ENCODE assay signal across 11 cellular contexts in genomic region chr15:83053151-83053550, GRCh38. TPM values are rescaled to one million over a fixed set of nuclear protein-coding genes. Genes with fewer than 3 reads are reported as not detected.
DNase-seq lines count a peak whose midpoint lies in the region; ATAC-seq and TF ChIP-seq lines count a peak whose summit lies in the region.
"Had no signal": no experiment of that assay in that cellular context is flagged by ENCODE, and none has a peak within 500 bp of the region (broad histone marks: within the 10 kb centered on the region; RNA-seq: fewer than 3 reads in every experiment).

No MANE protein-coding gene starts in this region.

- POLR2A ChIA-PET in SK-N-SH (lab: Yijun Ruan, JAX): no interaction called here

- H3F3A ChIP-seq in SK-N-SH (replicated peaks; ENCODE audit: insufficient read depth): no peaks in the 10 kb centered on the region

- H3K9ac ChIP-seq in SK-N-SH (no peak overlapping the region), skeletal muscle tissue (ENCODE audit: low read depth in 1 of 3, low read length in 3 of 3) (no peak overlapping the region)

- H3K79me2 ChIP-seq in SK-N-SH (ENCODE audit: insufficient read depth): peaks cover 70% of the 10 kb centered on the region

- H3K4me2 ChIP-seq in SK-N-SH: no peak overlapping the region

- H3K36me3 ChIP-seq in SK-N-SH (replicated peaks in 1 of 2; ENCODE audit: control insufficient read depth in 1 of 2, insufficient read depth in 2 of 2, low read length in 1 of 2) (peaks cover 39 to 48% of the 10 kb centered on the region in 2 experiments), skeletal muscle tissue (ENCODE audit: control insufficient read depth in 3 of 3, insufficient read depth in 3 of 3, low read length in 3 of 3) (peaks cover 9 to 28% (median 10%) of the 10 kb centered on the region in 3 donors)

- DNase-seq in HCEC 1CT: peak; percentile 83
- no peak for DNase-seq in SK-N-SH
- DNase-seq in foreskin fibroblast: peak; percentile 72 to 85
- DNase-seq in T-helper 1 cell: no peak
- DNase-seq in cerebellar nuclear complex (lab: John Stamatoyannopoulos, UW): no peak
- DNase-seq in D341Med (ENCODE audit: low spot score): no peak
- DNase-seq: activated CD4-positive, alpha-beta T cell treated with anti-CD3 and anti-CD28 coated beads, Interleukin-2, amount 50 U/mL, for 48 hours; amniotic stem cell had no signal

- H2AFZ ChIP-seq in SK-N-SH (ENCODE audit: low read depth): no peak overlapping the region

- no peak for TF ChIP-seq RAD21 in SK-N-SH (IDR thresholded peaks at IDR 0.05; ENCODE audit: low read length)

- peaks cover 26% of the 10 kb centered on the region for H4K20me1 ChIP-seq in SK-N-SH (ENCODE audit: insufficient read depth)

- H3K4me3 ChIP-seq in SK-N-SH (ENCODE audit: low read depth in 2 of 2, low read length in 1 of 2): no peak overlapping the region
- H3K4me3 ChIP-seq in foreskin fibroblast (ENCODE audit: low read depth in 1 of 2, low read length in 2 of 2): no peak overlapping the region
- H3K4me3 ChIP-seq in skeletal muscle tissue (ENCODE audit: low read length in 3 of 3): no peak overlapping the region

- no peaks in the 10 kb centered on the region for H3K9me2 ChIP-seq in SK-N-SH

- H3K27ac ChIP-seq in SK-N-SH (ENCODE audit: low read depth in 2 of 2, low read length in 1 of 2) (peak overlapping the region in 1 of 2 experiments; percentile 27; a peak in 1 of 4 replicates), skeletal muscle tissue (ENCODE audit: low read depth, low read length) (peak overlapping the region; percentile 52)

- H3K4me1 ChIP-seq in SK-N-SH (ENCODE audit: control insufficient read depth in 1 of 2, insufficient read depth in 2 of 2, low read depth in 1 of 2, low read length in 1 of 2) (peaks cover 4 to 5% of the 10 kb centered on the region in 2 experiments; a peak in 2 of 4 replicates), skeletal muscle tissue (ENCODE audit: control insufficient read depth in 3 of 3, insufficient read depth in 3 of 3, low read length in 3 of 3) (peaks cover 8 to 15% (median 10%) of the 10 kb centered on the region in 3 donors)

- no peaks in the 10 kb centered on the region for H3K9me3 ChIP-seq in SK-N-SH
- H3K9me3 ChIP-seq in skeletal muscle tissue (ENCODE audit: control insufficient read depth in 3 of 3, low read length in 3 of 3): no peaks in the 10 kb centered on the region

- no peak for ATAC-seq in activated CD4-positive, CD25-positive, alpha-beta regulatory T cell treated with anti-CD3 and anti-CD28 coated beads, Interleukin-2, amount 50 U/mL, for 24 hours
- ATAC-seq: Right ventricle myocardium inferior had no signal

- no peak for TF ChIP-seq EP300 in SK-N-SH (IDR thresholded peaks at IDR 0.05; ENCODE audit: borderline replicate concordance in 1 of 2, low read depth in 1 of 2, low read length in 1 of 2)

- H3K27me3 ChIP-seq in SK-N-SH (ENCODE audit: insufficient read depth) (no peaks in the 10 kb centered on the region), skeletal muscle tissue (ENCODE audit: control insufficient read depth in 3 of 3, insufficient read depth in 3 of 3, low read length in 3 of 3) (no peaks in the 10 kb centered on the region)

- CTCF ChIA-PET in SK-N-SH (lab: Yijun Ruan, JAX): no interaction called here

- no peak for TF ChIP-seq CTCF in SK-N-SH (IDR thresholded peaks at IDR 0.05)
- no peak for TF ChIP-seq CTCF in foreskin fibroblast (IDR thresholded peaks at IDR 0.05; ENCODE audit: low read depth, low read length)

TF ChIP-seq in SK-N-SH, 30 proteins besides CTCF, POLR2A, EP300 and RAD21:
- TF ChIP-seq GATA2 (CRISPR knock-in tag; IDR thresholded peaks at IDR 0.05) (no peak), MAX (IDR thresholded peaks at IDR 0.05; ENCODE audit: low read depth) (no peak), JUND (IDR thresholded peaks at IDR 0.05) (peak; percentile 23; the same call in 1 of the 2 replicates)

RNA-seq across cellular contexts. Expression of gene BTBD1, which starts 13.9 kb away (rescaled TPM):
- polyA plus RNA-seq in SK-N-SH (2012; rRNA removed): 34.4 and 42.5 TPM in 2 replicates
- 51.2 and 56.5 TPM in 2 replicates for polyA plus RNA-seq in SK-N-SH (2012; cell fraction: cytosol; rRNA removed)
- 15.6 and 26.7 TPM in 2 replicates for polyA plus RNA-seq in SK-N-SH (2012; cell fraction: nucleus; rRNA removed)
- total RNA-seq in skeletal muscle tissue: 99.7 TPM

RNA-seq across cellular contexts. Expression of gene C15orf40, which starts 41.7 kb away (rescaled TPM):
- 44.1 and 46.6 TPM in 2 replicates for polyA plus RNA-seq in SK-N-SH (2012; rRNA removed)
- polyA plus RNA-seq in SK-N-SH (2012; cell fraction: cytosol; rRNA removed): 49.9 and 51.1 TPM in 2 replicates
- 17.7 and 20.9 TPM in 2 replicates for polyA plus RNA-seq in SK-N-SH (2012; cell fraction: nucleus; rRNA removed)
- total RNA-seq in skeletal muscle tissue: 18.3 TPM

RNA-seq across cellular contexts. Expression of gene TM6SF1, which starts 54.3 kb away (rescaled TPM):
- polyA plus RNA-seq in SK-N-SH (2012; rRNA removed): 0.12 and 0.16 TPM in 2 replicates
- polyA plus RNA-seq in SK-N-SH (2012; cell fraction: cytosol; rRNA removed): 0.05 and 0.08 TPM in 2 replicates
- 0.04 and 0.08 TPM in 2 replicates for polyA plus RNA-seq in SK-N-SH (2012; cell fraction: nucleus; rRNA removed)
- 28.7 TPM for total RNA-seq in skeletal muscle tissue

Comparison
In these comparisons a context has a peak if more than half of its experiments do, and no peak if none do; other contexts are left out.
1. DNase-seq: peak in HCEC 1CT (single experiment) and foreskin fibroblast (2 of 2); none in SK-N-SH (single experiment), T-helper 1 cell (0 of 5), cerebellar nuclear complex (0 of 2) and D341Med (single experiment).